In genomic region chr3:64185436-64185835, GRCh38 we compare ENCODE assay signal across 20 cellular contexts. TPM values are rescaled to one million over a fixed set of nuclear protein-coding genes. Genes with fewer than 3 reads are reported as not detected.
A peak's percentile ranks its signal among the peaks of the same experiment; 100 is the strongest.
DNase-seq lines count a peak whose midpoint lies in the region; ATAC-seq and TF ChIP-seq lines count a peak whose summit lies in the region.
"Had no signal": no experiment of that assay in that cellular context is flagged by ENCODE, and none has a peak within 500 bp of the region (broad histone marks: within the 10 kb centered on the region; RNA-seq: fewer than 3 reads in every experiment).

No MANE protein-coding gene starts in this region.

- intact Hi-C loops in activated T-helper 2 cell treated with anti-CD3 and anti-CD28 coated beads, Interferon-gamma antibody, Interleukin-2, Interleukin-4, amounts not matched to agents 10 μg/mL and 5 μg/mL and 100 μg/mL, durations not matched to agents 14 hours and 24 hours and 36 hours (cut with micrococcal nuclease), result no loop called here

- no peak overlapping the region for H3K27ac Mint-ChIP-seq in activated T-helper 2 cell treated with anti-CD3 and anti-CD28 coated beads, Interferon-gamma antibody, Interleukin-2, Interleukin-4, amounts not matched to agents 10 μg/mL and 5 μg/mL and 100 μg/mL, durations not matched to agents 14 hours and 24 hours and 36 hours
- H3K27ac Mint-ChIP-seq: endodermal cell; stimulated activated memory B cell treated with anti-CD40 and anti-IgM and Interleukin-4, amounts not matched to agents 10 μg/mL and 1 μg/mL and 100 μg/mL, for 72 hours had no signal

- H3K79me2 ChIP-seq in GM23248 (ENCODE audit: insufficient read depth), result peaks cover 86% of the 10 kb centered on the region
- peaks cover 62% of the 10 kb centered on the region for H3K79me2 ChIP-seq in smooth muscle cell (ENCODE audit: low read depth)

- H3K36me3 Mint-ChIP-seq in activated T-helper 2 cell treated with anti-CD3 and anti-CD28 coated beads, Interferon-gamma antibody, Interleukin-2, Interleukin-4, amounts not matched to agents 10 μg/mL and 5 μg/mL and 100 μg/mL, durations not matched to agents 14 hours and 24 hours and 36 hours (ENCODE audit: low read depth), result no peaks in the 10 kb centered on the region
- H3K36me3 Mint-ChIP-seq: stimulated activated memory B cell treated with anti-CD40 and anti-IgM and Interleukin-4, amounts not matched to agents 10 μg/mL and 1 μg/mL and 100 μg/mL, for 72 hours had no signal

- H3K27me3 ChIP-seq in GM23248 (replicated peaks; ENCODE audit: insufficient read depth) (no peaks in the 10 kb centered on the region), adipocyte (replicated peaks; ENCODE audit: control insufficient read depth, insufficient read depth, low read length) (no peaks in the 10 kb centered on the region), smooth muscle cell (ENCODE audit: low read depth) (no peaks in the 10 kb centered on the region)

- 51 to 63% methylated on average over 2 of the region's 2 CpGs for WGBS in GM23248 (ENCODE audit: low coverage in 1 of 2, low lambda C conversion rate in 2 of 2, missing lambda C conversion rate in 2 of 2), 2 experiments
- WGBS in smooth muscle cell (ENCODE audit: low lambda C conversion rate), result 92% methylated on average over 2 of the region's 2 CpGs

- H3K4me3 ChIP-seq in GM23248 (no peak overlapping the region), adipocyte (ENCODE audit: low read length) (no peak overlapping the region), fibroblast of mammary gland (ENCODE audit: control insufficient read depth, low read depth, low read length) (no peak overlapping the region), smooth muscle cell (no peak overlapping the region)
- H3K4me3 ChIP-seq: HAP-1, K562, SK-N-MC had no signal

- H4K20me1 ChIP-seq in GM23248 (ENCODE audit: insufficient read depth) (no peaks in the 10 kb centered on the region), smooth muscle cell (ENCODE audit: low read depth) (no peaks in the 10 kb centered on the region)

- no peak for TF ChIP-seq CTCF in fibroblast of mammary gland (conservative IDR thresholded peaks at IDR 0.05; ENCODE audit: control insufficient read depth, insufficient read depth, low read depth, low read length)
- TF ChIP-seq CTCF in smooth muscle cell (IDR thresholded peaks at IDR 0.05; ENCODE audit: borderline replicate concordance, insufficient read depth, poor library complexity, severe bottlenecking), result no peak

- no peaks in the 10 kb centered on the region for H3K4me1 Mint-ChIP-seq in activated T-helper 2 cell treated with anti-CD3 and anti-CD28 coated beads, Interferon-gamma antibody, Interleukin-2, Interleukin-4, amounts not matched to agents 10 μg/mL and 5 μg/mL and 100 μg/mL, durations not matched to agents 14 hours and 24 hours and 36 hours (ENCODE audit: low read depth)
- H3K4me1 Mint-ChIP-seq: stimulated activated memory B cell treated with anti-CD40 and anti-IgM and Interleukin-4, amounts not matched to agents 10 μg/mL and 1 μg/mL and 100 μg/mL, for 72 hours had no signal

- H3K4me2 ChIP-seq in GM23248 (ENCODE audit: unreplicated experiment) (peak overlapping the region; percentile 1), smooth muscle cell (no peak overlapping the region)

- in situ Hi-C loops in GM23248 (cut with MboI), result no loop called here

- no peaks in the 10 kb centered on the region for H3K9me3 ChIP-seq in GM23248 (ENCODE audit: low read depth)
- no peaks in the 10 kb centered on the region for H3K9me3 ChIP-seq in adipocyte (ENCODE audit: control insufficient read depth, low read length)
- no peaks in the 10 kb centered on the region for H3K9me3 ChIP-seq in smooth muscle cell (replicated peaks; ENCODE audit: low read depth)
- H3K9me3 ChIP-seq: HAP-1 had no signal

- H3K9me2 ChIP-seq in GM23248 (ENCODE audit: insufficient read depth), result no peaks in the 10 kb centered on the region

- H3K4me3 Mint-ChIP-seq in activated T-helper 2 cell treated with anti-CD3 and anti-CD28 coated beads, Interferon-gamma antibody, Interleukin-2, Interleukin-4, amounts not matched to agents 10 μg/mL and 5 μg/mL and 100 μg/mL, durations not matched to agents 14 hours and 24 hours and 36 hours (ENCODE audit: low read depth), result no peak overlapping the region
- H3K4me3 Mint-ChIP-seq: endodermal cell; stimulated activated memory B cell treated with anti-CD40 and anti-IgM and Interleukin-4, amounts not matched to agents 10 μg/mL and 1 μg/mL and 100 μg/mL, for 72 hours had no signal

- H3K27ac ChIP-seq in GM23248, result peak overlapping the region; percentile 97
- H3K27ac ChIP-seq in smooth muscle cell (ENCODE audit: low read depth), result peak overlapping the region; percentile 97
- H3K27ac ChIP-seq: SK-N-MC had no signal

- H3K9me3 Mint-ChIP-seq in activated T-helper 2 cell treated with anti-CD3 and anti-CD28 coated beads, Interferon-gamma antibody, Interleukin-2, Interleukin-4, amounts not matched to agents 10 μg/mL and 5 μg/mL and 100 μg/mL, durations not matched to agents 14 hours and 24 hours and 36 hours, result no peaks in the 10 kb centered on the region
- H3K9me3 Mint-ChIP-seq: endodermal cell; stimulated activated memory B cell treated with anti-CD40 and anti-IgM and Interleukin-4, amounts not matched to agents 10 μg/mL and 1 μg/mL and 100 μg/mL, for 72 hours had no signal

- H2AFZ ChIP-seq in GM23248 (no peak overlapping the region), smooth muscle cell (ENCODE audit: low read depth) (no peak overlapping the region)

- no peak for ATAC-seq in HG03039 (IDR thresholded peaks at IDR 0.05; ENCODE audit: unreplicated experiment)
- ATAC-seq: activated CD4-positive, CD25-positive, alpha-beta regulatory T cell treated with anti-CD3 and anti-CD28 coated beads, Interleukin-2, amount 50 U/mL, for 24 hours; K562; stimulated activated memory B cell treated with anti-CD40 and anti-IgM and Interleukin-4, amounts not matched to agents 10 μg/mL and 1 μg/mL and 100 μg/mL, for 72 hours had no signal

- H3K4me1 ChIP-seq in GM23248 (ENCODE audit: insufficient read depth) (peaks cover 80% of the 10 kb centered on the region), adipocyte (ENCODE audit: control insufficient read depth, insufficient read depth, low read length) (peaks cover 66% of the 10 kb centered on the region), smooth muscle cell (ENCODE audit: low read depth) (peaks cover 27% of the 10 kb centered on the region)
- H3K4me1 ChIP-seq: HAP-1 had no signal

- H3F3A ChIP-seq in GM23248 (ENCODE audit: insufficient read depth) (peaks cover 89% of the 10 kb centered on the region), smooth muscle cell (ENCODE audit: low read depth) (peaks cover 45% of the 10 kb centered on the region)

- H3K9ac ChIP-seq in GM23248, result no peak overlapping the region
- H3K9ac ChIP-seq in adipocyte (ENCODE audit: low read length), result no peak overlapping the region
- H3K9ac ChIP-seq in smooth muscle cell (ENCODE audit: low read depth), result no peak overlapping the region

- no peaks in the 10 kb centered on the region for H3K36me3 ChIP-seq in GM23248 (ENCODE audit: low read depth)
- peaks cover 8% of the 10 kb centered on the region for H3K36me3 ChIP-seq in adipocyte (ENCODE audit: control insufficient read depth, insufficient read depth, low read length, severe bottlenecking)
- H3K36me3 ChIP-seq in smooth muscle cell (ENCODE audit: low read depth), result no peaks in the 10 kb centered on the region
- H3K36me3 ChIP-seq: HAP-1 had no signal

- peaks cover 1% of the 10 kb centered on the region for H3K27me3 Mint-ChIP-seq in activated T-helper 2 cell treated with anti-CD3 and anti-CD28 coated beads, Interferon-gamma antibody, Interleukin-2, Interleukin-4, amounts not matched to agents 10 μg/mL and 5 μg/mL and 100 μg/mL, durations not matched to agents 14 hours and 24 hours and 36 hours (ENCODE audit: low read depth)
- H3K27me3 Mint-ChIP-seq: stimulated activated memory B cell treated with anti-CD40 and anti-IgM and Interleukin-4, amounts not matched to agents 10 μg/mL and 1 μg/mL and 100 μg/mL, for 72 hours had no signal

- DNase-seq in GM23248, result peak; percentile 65
- DNase-seq in adipocyte (ENCODE audit: low read depth), result peak; percentile 26
- DNase-seq in fibroblast of mammary gland (ENCODE audit: low read depth), result peak; percentile 56
- no peak for DNase-seq in smooth muscle cell (lab: John Stamatoyannopoulos, UW; ENCODE audit: unreplicated experiment)
- no peak for DNase-seq in activated T-helper 2 cell treated with anti-CD3 and anti-CD28 coated beads, Interferon-gamma antibody, Interleukin-2, Interleukin-4, amounts not matched to agents 10 μg/mL and 5 μg/mL and 100 μg/mL, durations not matched to agents 14 hours and 24 hours and 36 hours (ENCODE audit: low spot score)
- DNase-seq in activated T-cell treated with anti-CD3 and anti-CD28 coated beads for 4 hours, result no peak
- DNase-seq in activated CD4-positive, alpha-beta T cell treated with anti-CD3 and anti-CD28 coated beads, Interleukin-2, amount 50 U/mL, for 48 hours, result no peak
- DNase-seq: activated effector memory CD4-positive, alpha-beta T cell treated with Interleukin-2 at 50 U/mL for 16 hours; amniotic stem cell; endodermal cell; NCI-H2107; NCI-H526 treated with DMSO at 0.1 percent for 48 hours; OCI-M1; retina had no signal

RNA-seq across cellular contexts. Expression of gene PRICKLE2, which starts 39.8 kb away (rescaled TPM):
- 19.6 and 24.8 TPM in 2 replicates for total RNA-seq in GM23248 (2014; rRNA removed; shearing (Covaris generic))
- polyA plus RNA-seq in GM23248 (2016; fragmentation: Nextera tagmentation; extraction: Ambion mirVana), result 7.0 and 7.3 TPM in 2 replicates
- 49.9 and 68.9 TPM in 2 replicates for total RNA-seq in smooth muscle cell
- 7.8 and 13.3 TPM in 2 replicates for polyA plus RNA-seq in smooth muscle cell
- not detected in 2 replicates for total RNA-seq in activated T-helper 2 cell treated with anti-CD3 and anti-CD28 coated beads, Interferon-gamma antibody, Interleukin-2, Interleukin-4, amounts not matched to agents 10 μg/mL and 5 μg/mL and 100 μg/mL, durations not matched to agents 14 hours and 24 hours and 36 hours
- polyA plus RNA-seq: K562 had no signal

Comparison
In these comparisons a context has a peak if more than half of its experiments do, and no peak if none do; other contexts are left out.
1. DNase-seq: peak in GM23248 (single experiment), adipocyte (single experiment) and fibroblast of mammary gland (single experiment); none in smooth muscle cell (single experiment), activated T-helper 2 cell treated with anti-CD3 and anti-CD28 coated beads, Interferon-gamma antibody, Interleukin-2, Interleukin-4, amounts not matched to agents 10 μg/mL and 5 μg/mL and 100 μg/mL, durations not matched to agents 14 hours and 24 hours and 36 hours (single experiment), activated T-cell treated with anti-CD3 and anti-CD28 coated beads for 4 hours (single experiment) and activated CD4-positive, alpha-beta T cell treated with anti-CD3 and anti-CD28 coated beads, Interleukin-2, amount 50 U/mL, for 48 hours (0 of 2).
2. RNA of gene PRICKLE2, which starts 39.8 kb away (total RNA-seq): 49.9 to 68.9 TPM in smooth muscle cell and 19.6 to 24.8 TPM in GM23248; not detected in activated T-helper 2 cell treated with anti-CD3 and anti-CD28 coated beads, Interferon-gamma antibody, Interleukin-2, Interleukin-4, amounts not matched to agents 10 μg/mL and 5 μg/mL and 100 μg/mL, durations not matched to agents 14 hours and 24 hours and 36 hours; every median in the first group is over 10 times any median in the second.